9 cellular contexts compared by ENCODE assay signal in genomic region chr12:67217647-67218046, GRCh38.
"Had no signal": no experiment of that assay in that cellular context is flagged by ENCODE, and none has a peak within 500 bp of the region (broad histone marks: within the 10 kb centered on the region; RNA-seq: fewer than 3 reads in every experiment).

No MANE protein-coding gene starts in this region.

- FAIRE-seq: H1, H54 had no signal

- H3K9me3 ChIP-seq: HAP-1 had no signal

- H3K4me2 ChIP-seq: GM23338 had no signal

- H3K4me1 Mint-ChIP-seq: GM23338 had no signal

- H3K36me3 ChIP-seq: HAP-1 had no signal

- H3K4me3 Mint-ChIP-seq: GM23338, HFFc6 had no signal

- H2AFZ ChIP-seq: GM23248, GM23338 had no signal

- DNase-seq: GM23248, GOT3, H7, HCEC 1CT, HFFc6 had no signal

- H3K4me3 ChIP-seq: GM23248, GM23338, HAP-1 had no signal

- H3K4me1 ChIP-seq: HAP-1 had no signal

- H3K9ac ChIP-seq: GM23248 had no signal

- ATAC-seq: GM23338 had no signal

- H3K27ac Mint-ChIP-seq: GM23338, HFFc6 had no signal

- H3K9me3 Mint-ChIP-seq: GM23338, HFFc6 had no signal

- H3K27ac ChIP-seq: GM23248 had no signal
